9 cellular contexts compared by ENCODE assay signal in genomic region chr1:7379445-7379971, GRCh38.
DNase-seq lines count a peak whose midpoint lies in the region; ATAC-seq and TF ChIP-seq lines count a peak whose summit lies in the region.
"Had no signal": no experiment of that assay in that cellular context is flagged by ENCODE, and none has a peak within 500 bp of the region (broad histone marks: within the 10 kb centered on the region; RNA-seq: fewer than 3 reads in every experiment).

No MANE protein-coding gene starts in this region.

- no peaks in the 10 kb centered on the region for H3K27me3 ChIP-seq in ACC112 (ENCODE audit: insufficient read depth, low read length)

- peaks cover 10% of the 10 kb centered on the region for H3K4me1 ChIP-seq in ACC112 (ENCODE audit: control insufficient read depth, insufficient read depth, low read length, unreplicated experiment)

- H3K4me3 ChIP-seq in ACC112 (ENCODE audit: low read depth, low read length), result no peak overlapping the region

- in situ Hi-C loops in ACHN (cut with HindIII; ENCODE audit: low pct_ligation_motif_present, low pct_unique_long_range_greater_than_20kb, low sequenced_read_pairs), result no loop called here

- no peaks in the 10 kb centered on the region for H3K27me3 Mint-ChIP-seq in brain

- DNase-seq in NCI-H1105 (lab: John Stamatoyannopoulos, UW) (peak; percentile 50), left kidney (ENCODE audit: low read depth, low spot score) (peak; percentile 94), ACHN (no peak), occipital lobe (lab: John Stamatoyannopoulos, UW) (no peak)

- peak overlapping the region; percentile 2; the same call in 1 of the 2 replicates for H3K27ac ChIP-seq in ACC112 (ENCODE audit: low read depth, low read length)
- H3K27ac ChIP-seq: HL-60 had no signal

- peak overlapping the region; percentile 20 for H2AFZ ChIP-seq in ACC112 (ENCODE audit: low read length, unreplicated experiment)

- peaks cover 0 to 5% (median 0%) of the 10 kb centered on the region in 5 experiments for H3K9me3 Mint-ChIP-seq in brain

- H3K36me3 ChIP-seq in ACC112 (ENCODE audit: insufficient read depth, low read length), result no peaks in the 10 kb centered on the region

- H3K4me1 Mint-ChIP-seq in brain, result peaks cover 61% of the 10 kb centered on the region

- TF ChIP-seq CTCF in brain (conservative IDR thresholded peaks at IDR 0.05), result no peak

- H3K79me2 ChIP-seq in ACC112 (ENCODE audit: control insufficient read depth, insufficient read depth, low read length, unreplicated experiment), result no peaks in the 10 kb centered on the region

- H3K27ac Mint-ChIP-seq in brain, result peak overlapping the region; percentile 44 to 95 (median 85)

- ATAC-seq in GM21529 (IDR thresholded peaks at IDR 0.05; ENCODE audit: unreplicated experiment) (no peak), GM21447 (IDR thresholded peaks at IDR 0.05; ENCODE audit: unreplicated experiment) (no peak)

- H3K36me3 Mint-ChIP-seq in brain, result no peaks in the 10 kb centered on the region

- peak overlapping the region; percentile 67 to 77 (median 76) for H3K4me3 Mint-ChIP-seq in brain

Comparison
In these comparisons a context has a peak if more than half of its experiments do, and no peak if none do; other contexts are left out.
1. DNase-seq: peak in NCI-H1105 (single experiment) and left kidney (single experiment); none in ACHN (single experiment) and occipital lobe (single experiment).